In genomic region chr18:63216497-63216896, GRCh38 we compare ENCODE assay signal across 13 cellular contexts.
DNase-seq lines count a peak whose midpoint lies in the region; ATAC-seq, FAIRE-seq and TF ChIP-seq lines count a peak whose summit lies in the region.
"Had no signal": no experiment of that assay in that cellular context is flagged by ENCODE, and none has a peak within 500 bp of the region (broad histone marks: within the 10 kb centered on the region; RNA-seq: fewer than 3 reads in every experiment).

No MANE protein-coding gene starts in this region.

- no peak for TF ChIP-seq POLR2A in A549 (IDR thresholded peaks at IDR 0.05; ENCODE audit: low read length)

- H3F3A ChIP-seq in MM.1S (ENCODE audit: insufficient read depth, low read length) = peaks cover 20% of the 10 kb centered on the region

- H3K27me3 ChIP-seq in MM.1S (replicated peaks; ENCODE audit: insufficient read depth, low read length) (no peaks in the 10 kb centered on the region), H9 (ENCODE audit: insufficient read depth, low read length) (no peaks in the 10 kb centered on the region)
- H3K27me3 ChIP-seq: BLaER1 treated with 17β-estradiol and CSF1 and Interleukin-3, amounts not matched to agents 10 nM and 100 nM had no signal

- no peak overlapping the region for H3K56ac ChIP-seq in H9 (ENCODE audit: insufficient read length, low read depth, low read length)

- 0 out of 3 replicates have a peak overlapping the region, but pooled peaks have one; percentile 12 for H3K4me2 ChIP-seq in A549
- peak overlapping the region; percentile 81 for H3K4me2 ChIP-seq in MM.1S (ENCODE audit: low read depth, low read length)
- no peak overlapping the region for H3K4me2 ChIP-seq in H9 (ENCODE audit: insufficient read depth, insufficient read length, low read length)

- H3K18ac ChIP-seq in H9 (ENCODE audit: insufficient read length, low read depth, low read length) = no peak overlapping the region

- POLR2A ChIA-PET in A549 (lab: Yijun Ruan, JAX) = no interaction called here

- H4K91ac ChIP-seq in H9 (ENCODE audit: insufficient read length, low read depth, low read length) = no peak overlapping the region

- 29% methylated on average over 3 of the region's 3 CpGs for WGBS in A549 (ENCODE audit: missing lambda C conversion rate)
- WGBS in H9 (ENCODE audit: extremely low coverage, insufficient read length, low lambda C conversion rate) = no CpG with 5 or more reads among the region's 3 CpGs

- H3K4me3 ChIP-seq in A549 (no peak overlapping the region), MM.1S (ENCODE audit: low read length) (peak overlapping the region; percentile 49)
- H3K4me3 ChIP-seq: BLaER1 treated with 17β-estradiol and CSF1 and Interleukin-3, amounts not matched to agents 10 nM and 100 nM had no signal

- H2BK120ac ChIP-seq in H9 (ENCODE audit: low read depth, low read length, poor library complexity, severe bottlenecking) = no peak overlapping the region

- H3K79me1 ChIP-seq in H9 (ENCODE audit: insufficient read depth, low read depth, low read length, poor library complexity, severe bottlenecking) = no peaks in the 10 kb centered on the region

- H3K9me2 ChIP-seq in MM.1S (replicated peaks; ENCODE audit: insufficient read depth, low read length) = no peaks in the 10 kb centered on the region

- peaks cover 78% of the 10 kb centered on the region for H3K4me1 Mint-ChIP-seq in central memory CD8-positive, alpha-beta T cell
- H3K4me1 Mint-ChIP-seq in H9 = no peaks in the 10 kb centered on the region

- H3K23ac ChIP-seq in H9 (ENCODE audit: insufficient read length, low read depth, low read length) = no peak overlapping the region

- peaks cover 7% of the 10 kb centered on the region for H3K9me3 Mint-ChIP-seq in central memory CD8-positive, alpha-beta T cell
- H3K9me3 Mint-ChIP-seq in H9 = peaks cover 6 to 9% of the 10 kb centered on the region in 2 experiments; a peak in 3 of 5 replicates

- no peaks in the 10 kb centered on the region for H3K27me3 Mint-ChIP-seq in central memory CD8-positive, alpha-beta T cell
- no peaks in the 10 kb centered on the region; the same call in 1 of the 2 replicates for H3K27me3 Mint-ChIP-seq in H9 (ENCODE audit: low read depth)

- CTCF ChIA-PET in A549 (lab: Yijun Ruan, JAX) = no interaction called here

- no peak overlapping the region for H2BK15ac ChIP-seq in H9 (ENCODE audit: low read depth, low read length)

- no peaks in the 10 kb centered on the region for H4K20me1 ChIP-seq in MM.1S (ENCODE audit: insufficient read depth, low read length)
- no peaks in the 10 kb centered on the region for H4K20me1 ChIP-seq in H9 (ENCODE audit: control insufficient read depth, insufficient read depth, insufficient read length)

- peak overlapping the region; percentile 87 for H3K27ac Mint-ChIP-seq in central memory CD8-positive, alpha-beta T cell (ENCODE audit: low read depth)
- no peak overlapping the region for H3K27ac Mint-ChIP-seq in H9

- no peak for FAIRE-seq in A549 (lab: Jason Lieb, UNC)
- FAIRE-seq: kidney had no signal

- H3K79me2 ChIP-seq in MM.1S (ENCODE audit: low read length) (peaks cover 84% of the 10 kb centered on the region), H9 (ENCODE audit: insufficient read depth, low read length) (no peaks in the 10 kb centered on the region)

- TF ChIP-seq CTCF in A549 (IDR thresholded peaks at IDR 0.05) (no peak), MM.1S (IDR thresholded peaks at IDR 0.05; ENCODE audit: low read length) (no peak), H9 (conservative IDR thresholded peaks at IDR 0.05) (no peak)

- no peak overlapping the region for H4K5ac ChIP-seq in H9 (ENCODE audit: insufficient read length, low read depth, low read length)

- H2BK5ac ChIP-seq in H9 (ENCODE audit: insufficient read length, low read length) = no peak overlapping the region

- no peaks in the 10 kb centered on the region for H3K36me3 ChIP-seq in MM.1S (replicated peaks; ENCODE audit: insufficient read depth, low read length)

- H3K4me1 ChIP-seq in A549 (no peaks in the 10 kb centered on the region), MM.1S (ENCODE audit: low read length) (peaks cover 20% of the 10 kb centered on the region), H9 (ENCODE audit: insufficient read depth, low read length) (no peaks in the 10 kb centered on the region)

- no peak overlapping the region for H3K27ac ChIP-seq in A549
- H3K27ac ChIP-seq in MM.1S (ENCODE audit: low read length) = peak overlapping the region; percentile 82
- H3K27ac ChIP-seq in H9 (ENCODE audit: insufficient read length, low read depth, low read length) = no peak overlapping the region
- H3K27ac ChIP-seq: BLaER1 treated with 17β-estradiol and CSF1 and Interleukin-3, amounts not matched to agents 10 nM and 100 nM had no signal

- no peak overlapping the region for H4K8ac ChIP-seq in H9 (replicated peaks; ENCODE audit: insufficient read length, low read depth, low read length)

- TF ChIP-seq RAD21 in A549 (conservative IDR thresholded peaks at IDR 0.05 in 1 of 2, IDR thresholded peaks at IDR 0.05 in 1 of 2) = no peak

- ATAC-seq in A549 (no peak), GM18498 (IDR thresholded peaks at IDR 0.05; ENCODE audit: unreplicated experiment) (peak; percentile 24)
- ATAC-seq in central memory CD8-positive, alpha-beta T cell (replicated peaks; ENCODE audit: extremely low read depth, poor library complexity, severe bottlenecking) = peak; percentile 57

- H2AFZ ChIP-seq in MM.1S (ENCODE audit: low read length) (peak overlapping the region; percentile 16; the same call in 1 of the 2 replicates), H9 (ENCODE audit: low read length) (no peak overlapping the region)

- H3K9me3 ChIP-seq in A549 (no peaks in the 10 kb centered on the region), MM.1S (replicated peaks; ENCODE audit: insufficient read depth, low read length) (no peaks in the 10 kb centered on the region), H9 (ENCODE audit: control insufficient read depth, low read depth, low read length) (no peaks in the 10 kb centered on the region)

- H3K4ac ChIP-seq in H9 (ENCODE audit: low read depth, low read length) = no peak overlapping the region

- no peak for TF ChIP-seq EP300 in A549 (IDR thresholded peaks at IDR 0.05)

- peak overlapping the region; percentile 67 for H3K4me3 Mint-ChIP-seq in central memory CD8-positive, alpha-beta T cell
- H3K4me3 Mint-ChIP-seq in H9 = no peak overlapping the region

- peaks cover 11% of the 10 kb centered on the region for H3K36me3 Mint-ChIP-seq in central memory CD8-positive, alpha-beta T cell (ENCODE audit: insufficient read depth)
- peaks cover 0 to 5% (median 2%) of the 10 kb centered on the region in 3 experiments; a peak in 1 of 7 replicates for H3K36me3 Mint-ChIP-seq in H9 (ENCODE audit: insufficient read depth in 1 of 3, low read depth in 3 of 3)

- H3K9ac ChIP-seq in MM.1S (ENCODE audit: low read length) = peak overlapping the region; percentile 61
- H3K9ac ChIP-seq in H9 (ENCODE audit: extremely low read depth, insufficient read length, low read length) = no peak overlapping the region
- H3K9ac ChIP-seq: BLaER1 treated with 17β-estradiol and CSF1 and Interleukin-3, amounts not matched to agents 10 nM and 100 nM had no signal

- DNase-seq in A549 (ENCODE audit: low read depth in 1 of 2, low spot score in 1 of 2) (no peak), MM.1S (no peak), HuH-7 (ENCODE audit: low spot score) (no peak), AG08396 (ENCODE audit: low spot score) (no peak), putamen (ENCODE audit: low spot score) (no peak), H9 (no peak)
- DNase-seq in central memory CD8-positive, alpha-beta T cell (ENCODE audit: low spot score in 2 of 2) = no peak
- DNase-seq: kidney; NCI-H1417; NCI-H748 treated with DMSO at 0.1 percent for 48 hours; stimulated activated CD4-positive, alpha-beta T cell treated with anti-CD3 and anti-CD28 coated beads, Interleukin-4, amount 100 ng/mL, for 24 hours had no signal

- H3K23me2 ChIP-seq in H9 (ENCODE audit: insufficient read length, low read depth, low read length, poor library complexity, severe bottlenecking) = no peaks in the 10 kb centered on the region

- no peak overlapping the region for H2BK12ac ChIP-seq in H9 (ENCODE audit: insufficient read length, low read depth, low read length)

- no peak overlapping the region for H2BK20ac ChIP-seq in H9 (ENCODE audit: low read depth, low read length, poor library complexity, severe bottlenecking)

- H3T11ph ChIP-seq in H9 (ENCODE audit: low read length) = no peak overlapping the region

- no peak overlapping the region for H3K14ac ChIP-seq in H9 (ENCODE audit: insufficient read depth, low read length)

- no peak overlapping the region for H2AK5ac ChIP-seq in H9 (ENCODE audit: insufficient read length, low read length)

TF ChIP-seq in A549, 52 proteins besides CTCF, POLR2A, EP300 and RAD21:
- no peak for TF ChIP-seq HOXB5 (CRISPR knock-in tag; IDR thresholded peaks at IDR 0.05)
- no peak for TF ChIP-seq SMC3 (IDR thresholded peaks at IDR 0.05)
- no peak for TF ChIP-seq FOXS1 (CRISPR knock-in tag; IDR thresholded peaks at IDR 0.05)
- no peak for TF ChIP-seq KDM1A (IDR thresholded peaks at IDR 0.05; ENCODE audit: low read depth)
- TF ChIP-seq NFE2L2 (conservative IDR thresholded peaks at IDR 0.05; ENCODE audit: low read length) = no peak
TF ChIP-seq in A549: peak in this region for 0.

Comparison
In these comparisons a context has a peak if more than half of its experiments do, and no peak if none do; other contexts are left out.
1. ATAC-seq: peak in GM18498 (single experiment) and central memory CD8-positive, alpha-beta T cell (single experiment); none in A549 (0 of 2).